In the genomic region with DNA sequence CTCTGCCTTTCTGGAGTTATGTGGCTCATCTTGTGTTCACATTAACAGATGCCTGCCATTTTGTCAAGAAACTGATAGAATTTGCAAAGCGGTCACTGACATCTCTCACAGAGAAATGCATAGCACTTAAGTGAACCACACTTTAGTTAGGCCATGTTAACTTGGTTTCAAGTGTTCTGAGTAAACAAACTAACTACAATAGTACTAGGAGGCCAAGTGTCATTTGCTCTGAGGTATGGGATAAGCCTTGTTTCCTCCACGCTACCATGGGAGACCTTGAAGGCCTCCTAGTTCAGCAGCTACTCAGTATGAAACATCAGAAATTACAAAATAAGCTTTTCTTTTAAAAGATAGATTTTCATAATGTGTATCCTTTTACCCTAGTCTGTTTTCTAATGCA, we compare ENCODE assay signal across 21 cellular contexts.
"Had no signal": no experiment of that assay in that cellular context is flagged by ENCODE, and none has a peak within 500 bp of the region (broad histone marks: within the 10 kb centered on the region; RNA-seq: fewer than 3 reads in every experiment).

No MANE protein-coding gene starts in this region.

- H3K4me1 ChIP-seq: colonic mucosa, foreskin keratinocyte, right atrium auricular region, stomach had no signal

- H3K27me3 ChIP-seq: colonic mucosa, foreskin keratinocyte, ovary, right atrium auricular region, sigmoid colon, stomach, transverse colon had no signal

- H3K36me3 ChIP-seq: colonic mucosa, ovary, right atrium auricular region, sigmoid colon, stomach, thoracic aorta, transverse colon had no signal

- H3K9me3 ChIP-seq: colonic mucosa, ovary, right atrium auricular region, sigmoid colon, stomach, thoracic aorta, transverse colon had no signal

- DNase-seq: colonic mucosa; dermis blood vessel endothelial cell; endodermal cell; erythroblast; foreskin keratinocyte; kidney; left cardiac atrium; left ventricle myocardium superior; naive thymus-derived CD4-positive, alpha-beta T cell; nephron progenitor cell; ovary; sigmoid colon; stimulated activated CD4-positive, alpha-beta T cell treated with anti-CD3 and anti-CD28 coated beads, Interleukin-2, amount 100 ng/mL, for 24 hours; stimulated activated CD4-positive, alpha-beta T cell treated with anti-CD3 and anti-CD28 coated beads, Interleukin-4, amount 100 ng/mL, for 4 hours; stimulated activated naive CD4-positive, alpha-beta T cell; stomach; substantia nigra; transverse colon had no signal

- H3K4me3 ChIP-seq: colonic mucosa, ovary, right atrium auricular region, sigmoid colon, skin epidermis, stomach, thoracic aorta, transverse colon had no signal

- H3K27ac ChIP-seq: colonic mucosa, foreskin keratinocyte, ovary, right atrium auricular region, sigmoid colon, skin epidermis, stomach, thoracic aorta, transverse colon had no signal

- ATAC-seq: foreskin keratinocyte; left cardiac atrium; left ventricle myocardium superior; naive thymus-derived CD4-positive, alpha-beta T cell had no signal
